ENCODE assay signal across 9 cellular contexts in genomic region chr9:25677301-25678146, GRCh38. TPM values are rescaled to one million over a fixed set of nuclear protein-coding genes. Genes with fewer than 3 reads are reported as not detected.
DNase-seq lines count a peak whose midpoint lies in the region; ATAC-seq and TF ChIP-seq lines count a peak whose summit lies in the region.
"Had no signal": no experiment of that assay in that cellular context is flagged by ENCODE, and none has a peak within 500 bp of the region (broad histone marks: within the 10 kb centered on the region; RNA-seq: fewer than 3 reads in every experiment).

No MANE protein-coding gene starts in this region.

- POLR2A ChIA-PET in activated CD4-positive, alpha-beta T cell treated with anti-CD3 and anti-CD28 coated beads for 36 hours (lab: Charles Lee): no interaction called here

- H3K4me3 Mint-ChIP-seq in activated CD4-positive, alpha-beta T cell treated with anti-CD3 and anti-CD28 coated beads for 36 hours: peak overlapping the region; percentile 45
- H3K4me3 Mint-ChIP-seq in dendritic cell treated with granulocyte-macrophage colony-stimulating factor and Interleukin-4, amounts not matched to agents 40 ng/mL and 50 ng/mL, for 4 days: peak overlapping the region; percentile 70

- CTCF ChIA-PET in activated CD4-positive, alpha-beta T cell treated with anti-CD3 and anti-CD28 coated beads for 36 hours (lab: Charles Lee): no interaction called here

- peak overlapping the region; percentile 65 for H3K4me3 ChIP-seq in kidney epithelial cell (ENCODE audit: low read depth, low read length)

- no peaks in the 10 kb centered on the region for H3K4me1 Mint-ChIP-seq in activated CD4-positive, alpha-beta T cell treated with anti-CD3 and anti-CD28 coated beads for 36 hours
- no peaks in the 10 kb centered on the region for H3K4me1 Mint-ChIP-seq in dendritic cell treated with granulocyte-macrophage colony-stimulating factor and Interleukin-4, amounts not matched to agents 40 ng/mL and 50 ng/mL, for 4 days (ENCODE audit: low read depth)
- H3K4me1 Mint-ChIP-seq: CD4-positive, CD25-positive, alpha-beta regulatory T cell had no signal

- H3K27me3 Mint-ChIP-seq in activated CD4-positive, alpha-beta T cell treated with anti-CD3 and anti-CD28 coated beads for 36 hours: peaks cover 20% of the 10 kb centered on the region
- H3K27me3 Mint-ChIP-seq in dendritic cell treated with granulocyte-macrophage colony-stimulating factor and Interleukin-4, amounts not matched to agents 40 ng/mL and 50 ng/mL, for 4 days: peaks cover 14% of the 10 kb centered on the region
- H3K27me3 Mint-ChIP-seq: CD4-positive, CD25-positive, alpha-beta regulatory T cell had no signal

- ATAC-seq in activated CD4-positive, alpha-beta T cell treated with anti-CD3 and anti-CD28 coated beads for 36 hours: peak; percentile 79
- peak; percentile 84 for ATAC-seq in HG03432 (IDR thresholded peaks at IDR 0.05; ENCODE audit: unreplicated experiment)

- H3K36me3 Mint-ChIP-seq in activated CD4-positive, alpha-beta T cell treated with anti-CD3 and anti-CD28 coated beads for 36 hours (ENCODE audit: low read depth): no peaks in the 10 kb centered on the region
- no peaks in the 10 kb centered on the region for H3K36me3 Mint-ChIP-seq in dendritic cell treated with granulocyte-macrophage colony-stimulating factor and Interleukin-4, amounts not matched to agents 40 ng/mL and 50 ng/mL, for 4 days (ENCODE audit: low read depth)
- H3K36me3 Mint-ChIP-seq: CD4-positive, CD25-positive, alpha-beta regulatory T cell had no signal

- no peaks in the 10 kb centered on the region for H3K27me3 ChIP-seq in kidney epithelial cell (ENCODE audit: control insufficient read depth, insufficient read depth, low read length)

- intact Hi-C loops in activated CD4-positive, alpha-beta T cell treated with anti-CD3 and anti-CD28 coated beads for 36 hours (cut with DNase I, micrococcal nuclease): no loop called here
- intact Hi-C loops in dendritic cell treated with granulocyte-macrophage colony-stimulating factor and Interleukin-4, amounts not matched to agents 40 ng/mL and 50 ng/mL, for 4 days (cut with micrococcal nuclease): no loop called here

- no peak for TF ChIP-seq CTCF in kidney epithelial cell (IDR thresholded peaks at IDR 0.05; ENCODE audit: insufficient read depth, low read length, poor library complexity, severe bottlenecking)

- DNase-seq in activated CD4-positive, alpha-beta T cell treated with anti-CD3 and anti-CD28 coated beads for 36 hours: peak; percentile 43
- DNase-seq in activated CD4-positive, alpha-beta T cell treated with anti-CD3 and anti-CD28 coated beads, Interleukin-2, amount 50 U/mL, for 4 hours: no peak
- peak; percentile 77 for DNase-seq in RPMI7951 (ENCODE audit: low read depth)
- DNase-seq in kidney epithelial cell (ENCODE audit: low read depth): no peak
- peak; percentile 4 for DNase-seq in stimulated activated CD4-positive, alpha-beta T cell treated with anti-CD3 and anti-CD28 coated beads, Interleukin-4, amount 100 ng/mL, for 1 hour
- DNase-seq in middle frontal gyrus (ENCODE audit: extremely low spot score, low spot score): no peak

- H3K27ac Mint-ChIP-seq in activated CD4-positive, alpha-beta T cell treated with anti-CD3 and anti-CD28 coated beads for 36 hours: no peak overlapping the region
- H3K27ac Mint-ChIP-seq in dendritic cell treated with granulocyte-macrophage colony-stimulating factor and Interleukin-4, amounts not matched to agents 40 ng/mL and 50 ng/mL, for 4 days: no peak overlapping the region
- H3K27ac Mint-ChIP-seq: CD4-positive, CD25-positive, alpha-beta regulatory T cell had no signal

- H3K36me3 ChIP-seq in kidney epithelial cell (ENCODE audit: control insufficient read depth, insufficient read depth, low read length): no peaks in the 10 kb centered on the region

- H3K9me3 Mint-ChIP-seq in activated CD4-positive, alpha-beta T cell treated with anti-CD3 and anti-CD28 coated beads for 36 hours (ENCODE audit: low read depth): peaks cover under 1% of the 10 kb centered on the region
- H3K9me3 Mint-ChIP-seq in dendritic cell treated with granulocyte-macrophage colony-stimulating factor and Interleukin-4, amounts not matched to agents 40 ng/mL and 50 ng/mL, for 4 days: no peaks in the 10 kb centered on the region

RNA-seq across cellular contexts. Expression of gene TUSC1, which starts 0.7 kb away (rescaled TPM):
- under 1 TPM; 0.59 to 0.79 TPM for total RNA-seq in activated CD4-positive, alpha-beta T cell treated with anti-CD3 and anti-CD28 coated beads for 36 hours
- 7.7 and 8.5 TPM in 2 replicates for total RNA-seq in RPMI7951 (2014; rRNA removed; shearing (Covaris generic))
- total RNA-seq in kidney epithelial cell: 13.7 and 22.0 TPM in 2 replicates
- total RNA-seq: CD4-positive, CD25-positive, alpha-beta regulatory T cell had no signal

Comparison
In these comparisons a context has a peak if more than half of its experiments do, and no peak if none do; other contexts are left out.
1. DNase-seq: peak in activated CD4-positive, alpha-beta T cell treated with anti-CD3 and anti-CD28 coated beads for 36 hours (single experiment), RPMI7951 (single experiment) and stimulated activated CD4-positive, alpha-beta T cell treated with anti-CD3 and anti-CD28 coated beads, Interleukin-4, amount 100 ng/mL, for 1 hour (single experiment); none in activated CD4-positive, alpha-beta T cell treated with anti-CD3 and anti-CD28 coated beads, Interleukin-2, amount 50 U/mL, for 4 hours (0 of 2), kidney epithelial cell (single experiment) and middle frontal gyrus (single experiment).